ENCODE assay signal across 12 cellular contexts in genomic region chr12:122870163-122870842, GRCh38. TPM values are rescaled to one million over a fixed set of nuclear protein-coding genes. Genes with fewer than 3 reads are reported as not detected.
DNase-seq lines count a peak whose midpoint lies in the region; ATAC-seq and TF ChIP-seq lines count a peak whose summit lies in the region.
"Had no signal": no experiment of that assay in that cellular context is flagged by ENCODE, and none has a peak within 500 bp of the region (broad histone marks: within the 10 kb centered on the region; RNA-seq: fewer than 3 reads in every experiment).

No MANE protein-coding gene starts in this region.

- H3K27me3 ChIP-seq in layer of hippocampus (ENCODE audit: control insufficient read depth, insufficient read depth, low read length): no peaks in the 10 kb centered on the region
- H3K27me3 ChIP-seq: cardiac muscle cell had no signal

- intact Hi-C loops in CD14-positive monocyte (cut with micrococcal nuclease) (no loop called here), activated B cell treated with CpG ODN at 0.5 μM for 24 hours (cut with micrococcal nuclease) (no loop called here), sciatic nerve (cut with DNase I) (no loop called here)

- H3K9me3 Mint-ChIP-seq in CD14-positive monocyte (peaks cover 0 to 2% (median 0%) of the 10 kb centered on the region in 7 donors), activated B cell treated with CpG ODN at 0.5 μM for 24 hours (no peaks in the 10 kb centered on the region)
- H3K9me3 Mint-ChIP-seq: T-helper 2 cell treated with Interferon-gamma antibody and Interleukin-4, amounts not matched to agents 5 μg/mL and 100 μg/mL, for 36 hours had no signal

- peak overlapping the region in 1 of 2 donors; percentile 91 for H3K4me3 Mint-ChIP-seq in CD14-positive monocyte
- H3K4me3 Mint-ChIP-seq in activated B cell treated with CpG ODN at 0.5 μM for 24 hours: peak overlapping the region; percentile 84
- H3K4me3 Mint-ChIP-seq: T-helper 2 cell treated with Interferon-gamma antibody and Interleukin-4, amounts not matched to agents 5 μg/mL and 100 μg/mL, for 36 hours had no signal

- CTCF ChIA-PET in activated B cell treated with CpG ODN at 0.5 μM for 24 hours (lab: Charles Lee): interaction anchor here (0.8 to 3.6 kb wide), 9 partner anchors 10 to 368 kb away, joined by 3 to 26 read pairs (median 8); no protein-coding TSS in a partner anchor

- peaks cover 72 to 74% of the 10 kb centered on the region in 2 donors for H3K36me3 Mint-ChIP-seq in CD14-positive monocyte
- peaks cover 69% of the 10 kb centered on the region for H3K36me3 Mint-ChIP-seq in activated B cell treated with CpG ODN at 0.5 μM for 24 hours (ENCODE audit: low read depth)

- no peak for ATAC-seq in activated B cell treated with CpG ODN at 0.5 μM for 24 hours (ENCODE audit: low read depth)
- no peak for ATAC-seq in sciatic nerve
- no peak for ATAC-seq in HG02610 (IDR thresholded peaks at IDR 0.05; ENCODE audit: unreplicated experiment)

- H3K4me1 Mint-ChIP-seq in CD14-positive monocyte: peaks cover 52% of the 10 kb centered on the region
- peaks cover 88% of the 10 kb centered on the region for H3K4me1 Mint-ChIP-seq in activated B cell treated with CpG ODN at 0.5 μM for 24 hours

- DNase-seq in CD14-positive monocyte (ENCODE audit: low spot score) (no peak), activated B cell treated with CpG ODN at 0.5 μM for 24 hours (peak; percentile 9), sciatic nerve (ENCODE audit: low spot score) (peak; percentile 43), mucosa of gallbladder (ENCODE audit: low spot score) (no peak), HPDE6-E6E7 (ENCODE audit: extremely low spot score) (no peak), NCI-H1694 (lab: John Stamatoyannopoulos, UW) (no peak)
- DNase-seq: NCI-H1048; stimulated activated CD4-positive, alpha-beta T cell treated with anti-CD3 and anti-CD28 coated beads, Interleukin-4, amount 100 ng/mL, for 1 hour had no signal

- peaks cover 0 to 7% (median 2%) of the 10 kb centered on the region in 3 donors for H3K27me3 Mint-ChIP-seq in CD14-positive monocyte (ENCODE audit: low read depth in 3 of 3)
- no peaks in the 10 kb centered on the region for H3K27me3 Mint-ChIP-seq in activated B cell treated with CpG ODN at 0.5 μM for 24 hours

- H3K27ac ChIP-seq in layer of hippocampus (ENCODE audit: low read depth, low read length): peak overlapping the region; percentile 2
- H3K27ac ChIP-seq: cardiac muscle cell had no signal

- TF ChIP-seq CTCF in CD14-positive monocyte (IDR thresholded peaks at IDR 0.05): no peak
- no peak for TF ChIP-seq CTCF in activated B cell treated with CpG ODN at 0.5 μM for 24 hours (IDR thresholded peaks at IDR 0.05)

- H3K27ac Mint-ChIP-seq in CD14-positive monocyte: peak overlapping the region in 6 of 7 donors; percentile 92 to 96 (median 95)
- peak overlapping the region; percentile 93 for H3K27ac Mint-ChIP-seq in activated B cell treated with CpG ODN at 0.5 μM for 24 hours
- H3K27ac Mint-ChIP-seq: T-helper 2 cell treated with Interferon-gamma antibody and Interleukin-4, amounts not matched to agents 5 μg/mL and 100 μg/mL, for 36 hours had no signal

- POLR2A ChIA-PET in activated B cell treated with CpG ODN at 0.5 μM for 24 hours (lab: Charles Lee): interaction anchor here (0.5 to 4.5 kb wide), 14 partner anchors 8 to 104 kb away, joined by 3 to 47 read pairs (median 4); partner anchors contain the start of genes OGFOD2 and VPS37B

RNA-seq across cellular contexts. Expression of gene VPS37B, which starts 25.6 kb away (rescaled TPM):
- polyA plus RNA-seq in CD14-positive monocyte: 10 to 100 TPM; 12.3 to 16.4 TPM
- total RNA-seq in activated B cell treated with CpG ODN at 0.5 μM for 24 hours: 51.4 and 54.1 TPM in 2 replicates
- total RNA-seq in sciatic nerve: 24.8 TPM
- 45.8 TPM for total RNA-seq in mucosa of gallbladder

RNA-seq across cellular contexts. Expression of gene HIP1R, which starts 35.0 kb away (rescaled TPM):
- polyA plus RNA-seq in CD14-positive monocyte: under 1 TPM in 1 of 2 donors, not detected in 1; 0.09 TPM
- total RNA-seq in activated B cell treated with CpG ODN at 0.5 μM for 24 hours: 132 and 154 TPM in 2 replicates
- 14.3 TPM for total RNA-seq in sciatic nerve
- 115 TPM for total RNA-seq in mucosa of gallbladder

Comparison
In these comparisons a context has a peak if more than half of its experiments do, and no peak if none do; other contexts are left out.
1. DNase-seq: peak in activated B cell treated with CpG ODN at 0.5 μM for 24 hours (single experiment) and sciatic nerve (single experiment); none in CD14-positive monocyte (single experiment), mucosa of gallbladder (single experiment), HPDE6-E6E7 (single experiment) and NCI-H1694 (single experiment).